In genomic region chr18:46677609-46678470, GRCh38 we compare ENCODE assay signal across 13 cellular contexts. TPM values are rescaled to one million over a fixed set of nuclear protein-coding genes. Genes with fewer than 3 reads are reported as not detected.
DNase-seq lines count a peak whose midpoint lies in the region; ATAC-seq, FAIRE-seq and TF ChIP-seq lines count a peak whose summit lies in the region.
"Had no signal": no experiment of that assay in that cellular context is flagged by ENCODE, and none has a peak within 500 bp of the region (broad histone marks: within the 10 kb centered on the region; RNA-seq: fewer than 3 reads in every experiment).

No MANE protein-coding gene starts in this region.

- WGBS in pancreas, 2 donors: 51 to 52% methylated on average over 5 of the region's 5 CpGs

- DNase-seq in A673 (ENCODE audit: low spot score): peak; percentile 12
- peak; percentile 7 for DNase-seq in RKO (ENCODE audit: low spot score)
- no peak for DNase-seq in left ventricle myocardium superior
- no peak for DNase-seq in pancreas
- no peak for DNase-seq in NCI-H2227 treated with DMSO at 0.1 percent for 48 hours (lab: John Stamatoyannopoulos, UW)
- DNase-seq: activated naive CD4-positive, alpha-beta T cell treated with anti-CD3 and anti-CD28 coated beads, Interleukin-2, amount 50 U/mL, for 16 hours; CD4-positive, alpha-beta memory T cell; colonic mucosa; naive B cell had no signal

- no peaks in the 10 kb centered on the region for H3K27me3 ChIP-seq in A673 (replicated peaks; ENCODE audit: insufficient read depth, low read depth, low read length, poor library complexity)
- no peaks in the 10 kb centered on the region for H3K27me3 ChIP-seq in pancreas
- H3K27me3 ChIP-seq: colonic mucosa had no signal

- TF ChIP-seq CTCF in A673 (conservative IDR thresholded peaks at IDR 0.05; ENCODE audit: low read depth, low read length) (peak; percentile 35), GM12875 (IDR thresholded peaks at IDR 0.05; ENCODE audit: borderline replicate concordance, insufficient read depth, low read depth, low read length) (peak; percentile 12; the same call in 1 of the 2 replicates), pancreas (IDR thresholded peaks at IDR 0.05) (no peak)

- no peaks in the 10 kb centered on the region for H3K36me3 ChIP-seq in A673 (ENCODE audit: insufficient read depth, low read length, poor library complexity, severe bottlenecking)
- H3K36me3 ChIP-seq in pancreas: no peaks in the 10 kb centered on the region
- H3K36me3 ChIP-seq: colonic mucosa had no signal

- BruUV-seq in A673 (replicated peaks; lab: Mats Ljungman, UMichigan): no TSS peak

- ATAC-seq in left ventricle myocardium superior (peak; percentile 66), GM19452 (IDR thresholded peaks at IDR 0.05; ENCODE audit: unreplicated experiment) (no peak), GM19463 (IDR thresholded peaks at IDR 0.05; ENCODE audit: unreplicated experiment) (no peak), pancreas (no peak)
- ATAC-seq: activated CD4-positive, CD25-positive, alpha-beta regulatory T cell treated with anti-CD3 and anti-CD28 coated beads, Interleukin-2, amount 50 U/mL, for 24 hours had no signal

- H3K9me3 ChIP-seq in A673 (ENCODE audit: low read depth, low read length, poor library complexity, severe bottlenecking) (no peaks in the 10 kb centered on the region), pancreas (no peaks in the 10 kb centered on the region)
- H3K9me3 ChIP-seq: colonic mucosa had no signal

- H3K4me3 ChIP-seq in A673 (ENCODE audit: low read depth, low read length, poor library complexity, severe bottlenecking) (no peak overlapping the region), GM12875 (ENCODE audit: low read depth, low read length) (no peak overlapping the region), pancreas (no peak overlapping the region)
- H3K4me3 ChIP-seq: colonic mucosa had no signal

- intact Hi-C loops in A673 (cut with micrococcal nuclease; ENCODE audit: unreplicated experiment) (no loop called here), left ventricle myocardium superior (cut with micrococcal nuclease) (no loop called here), pancreas (cut with DNase I) (no loop called here)

- no peak for FAIRE-seq in pancreas (lab: Jason Lieb, UNC)

- H3K4me1 ChIP-seq in A673 (ENCODE audit: insufficient read depth, low read length, poor library complexity, severe bottlenecking) (peaks cover 1% of the 10 kb centered on the region), pancreas (no peaks in the 10 kb centered on the region)
- H3K4me1 ChIP-seq: colonic mucosa had no signal

- POLR2A ChIA-PET in A673 (lab: Charles Lee; ENCODE audit: low non-redundant PET): no interaction called here

- CTCF ChIA-PET in A673 (lab: Charles Lee): interaction anchor here (0.7 to 1.2 kb wide), 2 partner anchors 20 to 505 kb away, joined by 3 to 5 read pairs; no protein-coding TSS in a partner anchor

- H3K27ac ChIP-seq in A673 (ENCODE audit: low read depth, low read length, poor library complexity, severe bottlenecking): no peak overlapping the region
- no peak overlapping the region for H3K27ac ChIP-seq in pancreas
- H3K27ac ChIP-seq: colonic mucosa had no signal

RNA-seq across cellular contexts. Expression of gene LOXHD1, which starts 20.8 kb away (rescaled TPM):
- total RNA-seq in A673 (2021) (25.5 and 26.4 TPM in 2 replicates), left ventricle myocardium superior (0.74 TPM), pancreas (under 1 TPM in 4 of 6 donors, not detected in 2; 0.12 to 0.16 (median 0.15) TPM)
- under 1 TPM; 0.12 to 0.46 TPM for polyA plus RNA-seq in pancreas
- total RNA-seq: CD4-positive, alpha-beta memory T cell; colonic mucosa had no signal
- polyA plus RNA-seq: CD4-positive, alpha-beta memory T cell had no signal

Comparison
In these comparisons a context has a peak if more than half of its experiments do, and no peak if none do; other contexts are left out.
1. DNase-seq: peak in A673 (single experiment) and RKO (single experiment); none in left ventricle myocardium superior (single experiment), pancreas (0 of 6) and NCI-H2227 treated with DMSO at 0.1 percent for 48 hours (single experiment).
2. CTCF ChIP-seq: peak in A673 (single experiment) and GM12875 (single experiment); none in pancreas (0 of 4).
3. RNA of gene LOXHD1, which starts 20.8 kb away (total RNA-seq): 25.5 to 26.4 TPM in A673; 0.74 TPM in left ventricle myocardium superior (single experiment) and 0.12 to 0.16 TPM in pancreas; every median in the first group is over 10 times any median in the second.